In the genomic region with DNA sequence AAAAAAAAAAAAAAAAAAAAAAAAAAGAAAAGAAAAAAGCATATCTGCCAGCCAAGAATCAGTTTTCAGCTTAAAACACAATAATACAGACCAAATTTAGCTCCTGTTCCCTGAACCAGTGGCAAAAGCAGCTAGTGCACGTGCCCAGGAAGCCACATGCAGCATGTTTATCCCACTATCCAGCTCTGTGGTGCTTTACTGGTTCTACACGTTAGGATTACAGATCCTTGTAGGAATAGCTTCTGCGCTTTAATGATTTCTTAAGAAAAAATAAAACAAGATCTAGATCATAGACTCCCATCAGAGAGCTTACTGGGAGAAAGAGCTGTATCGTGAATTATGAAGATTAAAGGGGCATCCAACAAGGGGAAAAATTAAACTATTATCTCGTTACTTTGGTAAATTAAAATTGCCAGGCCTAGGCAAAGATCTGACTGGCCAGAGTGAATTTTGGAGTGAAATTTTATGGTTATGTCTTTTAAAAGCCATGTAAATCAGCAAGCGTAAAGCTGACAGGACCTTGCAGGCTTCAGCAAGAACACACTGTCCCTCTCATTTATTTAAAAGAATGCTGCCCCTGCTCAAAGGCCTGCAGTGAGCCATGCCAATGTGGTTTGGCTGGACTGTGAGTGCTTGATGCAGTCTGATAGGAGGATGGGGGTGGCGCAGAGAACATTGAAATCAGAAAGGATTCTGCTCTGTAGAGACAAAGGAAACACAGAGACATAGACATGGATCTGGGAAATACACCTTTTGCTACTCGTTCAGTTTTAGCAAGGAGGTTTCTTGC, we compare ENCODE assay signal across 13 cellular contexts.
DNase-seq lines count a peak whose midpoint lies in the region; ATAC-seq and TF ChIP-seq lines count a peak whose summit lies in the region.
"Had no signal": no experiment of that assay in that cellular context is flagged by ENCODE, and none has a peak within 500 bp of the region (broad histone marks: within the 10 kb centered on the region; RNA-seq: fewer than 3 reads in every experiment).

No MANE protein-coding gene starts in this region.

- H3K27me3 ChIP-seq in right atrium auricular region = no peaks in the 10 kb centered on the region
- no peaks in the 10 kb centered on the region for H3K27me3 ChIP-seq in aorta (ENCODE audit: control insufficient read depth in 1 of 2, insufficient read depth in 2 of 2, low read length in 1 of 2)

- no peaks in the 10 kb centered on the region for H3K9me3 ChIP-seq in right atrium auricular region
- no peaks in the 10 kb centered on the region for H3K9me3 ChIP-seq in aorta (ENCODE audit: control insufficient read depth, low read length)

- intact Hi-C loops in posterior cingulate gyrus (cut with DNase I) (loop anchor here (5.0 kb wide), 1 partner anchor 178 kb away; the partner anchor contains the start of gene PHYHIPL), aorta (cut with DNase I) (loop anchor here (5.0 kb wide), 2 partner anchors 78 to 88 kb away; no protein-coding TSS in a partner anchor)

- H3K36me3 ChIP-seq in right atrium auricular region (no peaks in the 10 kb centered on the region), aorta (ENCODE audit: control insufficient read depth in 1 of 2, insufficient read depth in 2 of 2, low read length in 1 of 2) (no peaks in the 10 kb centered on the region)

- peak overlapping the region; percentile 60 to 90 for H3K27ac ChIP-seq in right atrium auricular region
- H3K27ac ChIP-seq in aorta (ENCODE audit: low read depth in 1 of 2, low read length in 2 of 2) = peak overlapping the region; percentile 50 to 70

- H3K4me1 ChIP-seq in right atrium auricular region = peaks cover 0 to 8% of the 10 kb centered on the region in 2 donors
- H3K4me1 ChIP-seq in aorta (ENCODE audit: control insufficient read depth in 1 of 2, insufficient read depth in 2 of 2, low read length in 2 of 2) = peaks cover 0 to 7% of the 10 kb centered on the region in 2 donors

- H3K4me3 ChIP-seq in right atrium auricular region (peak overlapping the region; percentile 31 to 41), aorta (ENCODE audit: low read length in 2 of 2) (no peak overlapping the region)

- 11 to 12% methylated on average over 8 of the region's 8 CpGs for WGBS in aorta, 2 donors

- ATAC-seq in aorta (ENCODE audit: low FRiP score) (peak; percentile 91), HG02678 (IDR thresholded peaks at IDR 0.05; ENCODE audit: unreplicated experiment) (no peak)
- ATAC-seq: Panc1; stimulated activated naive CD8-positive, alpha-beta T cell treated with anti-CD3 and anti-CD28 coated beads, Interleukin-15, amount 100 ng/mL, for 72 hours had no signal

- DNase-seq in cerebellar cortex (ENCODE audit: low spot score) = peak; percentile 56
- no peak for DNase-seq in right atrium auricular region (ENCODE audit: low spot score)
- DNase-seq in posterior cingulate gyrus = peak; percentile 64 to 96 (median 80)
- peak; percentile 80 to 82 for DNase-seq in aorta
- no peak for DNase-seq in SKM-1 treated with dmso at 0.1 percent for 144 hours (lab: John Stamatoyannopoulos, UW; ENCODE audit: unreplicated experiment)
- DNase-seq in DMS114 treated with DMSO at 0.1 percent for 48 hours (lab: John Stamatoyannopoulos, UW; ENCODE audit: unreplicated experiment) = no peak
- DNase-seq: activated CD8-positive, alpha-beta memory T cell treated with anti-CD3 and anti-CD28 coated beads for 24 hours; effector CD4-positive, alpha-beta T cell; stimulated activated CD4-positive, alpha-beta T cell treated with anti-CD3 and anti-CD28 coated beads, Interleukin-2, amount 100 ng/mL, for 48 hours; stimulated activated naive CD8-positive, alpha-beta T cell treated with anti-CD3 and anti-CD28 coated beads, Interleukin-15, amount 100 ng/mL, for 72 hours; T-helper 9 cell had no signal

- no peak for TF ChIP-seq CTCF in right atrium auricular region (IDR thresholded peaks at IDR 0.05)

Comparison
In these comparisons a context has a peak if more than half of its experiments do, and no peak if none do; other contexts are left out.
1. DNase-seq: peak in cerebellar cortex (single experiment), posterior cingulate gyrus (10 of 10) and aorta (2 of 2); none in right atrium auricular region (single experiment), SKM-1 treated with dmso at 0.1 percent for 144 hours (single experiment) and DMS114 treated with DMSO at 0.1 percent for 48 hours (single experiment).
2. H3K4me3 ChIP-seq: peak in right atrium auricular region (2 of 2); none in aorta (0 of 2).